ENCODE assay signal across 15 cellular contexts in the genomic region with DNA sequence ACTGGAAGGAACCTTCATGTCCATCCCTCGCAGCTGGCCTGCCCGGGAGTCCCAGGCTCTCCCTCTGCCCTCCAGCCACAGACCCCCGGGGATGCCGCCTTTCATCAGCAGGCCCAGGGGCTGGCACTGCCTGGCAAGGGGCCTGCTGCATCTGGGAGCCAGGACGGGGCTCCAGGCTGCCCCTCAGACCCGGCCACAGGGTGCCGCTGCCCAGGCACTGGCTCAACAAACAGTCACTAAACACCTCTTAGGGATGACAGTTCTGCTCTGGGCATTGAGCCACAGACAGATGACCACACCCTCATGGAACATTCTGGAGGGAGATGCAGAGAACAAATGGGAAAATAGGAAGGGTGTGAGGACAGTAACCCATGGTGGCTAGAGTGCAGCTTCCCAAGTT.
A peak's percentile ranks its signal among the peaks of the same experiment; 100 is the strongest.
DNase-seq lines count a peak whose midpoint lies in the region; ATAC-seq and TF ChIP-seq lines count a peak whose summit lies in the region.
"Had no signal": no experiment of that assay in that cellular context is flagged by ENCODE, and none has a peak within 500 bp of the region (broad histone marks: within the 10 kb centered on the region; RNA-seq: fewer than 3 reads in every experiment).

No MANE protein-coding gene starts in this region.

- ATAC-seq in heart left ventricle (peak in 2 of 4 donors; percentile 32 to 62), upper lobe of right lung (no peak)
- ATAC-seq: PC-3 had no signal

- no peaks in the 10 kb centered on the region for H3K4me1 ChIP-seq in heart left ventricle
- H3K4me1 ChIP-seq in endodermal cell (ENCODE audit: control insufficient read depth, insufficient read depth, low read length), result no peaks in the 10 kb centered on the region
- no peaks in the 10 kb centered on the region for H3K4me1 ChIP-seq in upper lobe of right lung
- no peaks in the 10 kb centered on the region for H3K4me1 ChIP-seq in PC-9 (replicated peaks; ENCODE audit: insufficient read depth)

- H3K4me2 ChIP-seq in PC-9, result no peak overlapping the region
- H3K4me2 ChIP-seq: KMS-11 had no signal

- TF ChIP-seq POLR2A in heart left ventricle (IDR thresholded peaks at IDR 0.05) (no peak), lower leg skin (IDR thresholded peaks at IDR 0.05) (no peak)

- no peak overlapping the region for H3K27ac ChIP-seq in heart left ventricle
- no peak overlapping the region for H3K27ac ChIP-seq in endodermal cell (ENCODE audit: low read depth, low read length)
- H3K27ac ChIP-seq in upper lobe of right lung, result no peak overlapping the region
- no peak overlapping the region for H3K27ac ChIP-seq in PC-9
- H3K27ac ChIP-seq: KMS-11 had no signal

- H3K9me3 Mint-ChIP-seq in endodermal cell, result no peaks in the 10 kb centered on the region

- no peak overlapping the region for H3K9ac ChIP-seq in endodermal cell (ENCODE audit: extremely low read depth, low read length, poor library complexity, severe bottlenecking)
- H3K9ac ChIP-seq: KMS-11 had no signal

- H3F3A ChIP-seq in PC-9 (ENCODE audit: insufficient read depth, low read depth), result no peaks in the 10 kb centered on the region

- no peaks in the 10 kb centered on the region for H3K79me2 ChIP-seq in PC-9 (ENCODE audit: low read depth)

- H3K36me3 ChIP-seq in heart left ventricle (no peaks in the 10 kb centered on the region), endodermal cell (ENCODE audit: control insufficient read depth, insufficient read depth, low read length) (no peaks in the 10 kb centered on the region), upper lobe of right lung (no peaks in the 10 kb centered on the region), PC-9 (ENCODE audit: low read depth) (no peaks in the 10 kb centered on the region)

- H4K20me1 ChIP-seq in PC-9 (ENCODE audit: insufficient read depth), result no peaks in the 10 kb centered on the region

- H2AFZ ChIP-seq in PC-9, result no peak overlapping the region

- H3K27me3 ChIP-seq in heart left ventricle (peaks cover 0 to 21% (median 3%) of the 10 kb centered on the region in 9 donors), endodermal cell (ENCODE audit: control insufficient read depth, insufficient read depth, low read length, poor library complexity, severe bottlenecking) (no peaks in the 10 kb centered on the region), upper lobe of right lung (peaks cover 4% of the 10 kb centered on the region), PC-9 (ENCODE audit: insufficient read depth, low read depth) (peaks cover 49% of the 10 kb centered on the region)

- no TSS peak for BruUV-seq in PC-9 (replicated peaks; lab: Mats Ljungman, UMichigan)

- no peak overlapping the region for H3K4me3 Mint-ChIP-seq in endodermal cell

- intact Hi-C loops in heart left ventricle (cut with DNase I), result no loop called here
- intact Hi-C loops in cardiac septum (cut with DNase I), result no loop called here
- intact Hi-C loops in upper lobe of right lung (cut with DNase I), result no loop called here
- intact Hi-C loops in lower leg skin (cut with DNase I; ENCODE audit: low total_unique reads), result no loop called here
- intact Hi-C loops in PC-9 (cut with micrococcal nuclease; ENCODE audit: unreplicated experiment), result no loop called here

- DNase-seq in heart left ventricle, result peak in 3 of 5 donors; percentile 2 to 38 (median 11)
- DNase-seq in cardiac septum (ENCODE audit: low spot score), result no peak
- peak; percentile 26 for DNase-seq in endodermal cell
- DNase-seq in mesenteric fat pad (ENCODE audit: low spot score), result peak; percentile 78
- peak; percentile 42 for DNase-seq in upper lobe of right lung
- no peak for DNase-seq in lower leg skin (ENCODE audit: low spot score in 2 of 2)
- no peak for DNase-seq in NCI-H1092 (lab: John Stamatoyannopoulos, UW)
- DNase-seq in PC-9, result no peak
- DNase-seq: COR-L47, EL, NCI-H1436 treated with DMSO at 0.1 percent for 48 hours, NCI-H2029 treated with DMSO at 0.1 percent for 48 hours, NCI-H748 treated with DMSO at 0.1 percent for 48 hours, PC-3 had no signal

- no peaks in the 10 kb centered on the region for H3K4me1 Mint-ChIP-seq in endodermal cell

- TF ChIP-seq CTCF in heart left ventricle (IDR thresholded peaks at IDR 0.05) (no peak), endodermal cell (conservative IDR thresholded peaks at IDR 0.05) (no peak), upper lobe of right lung (IDR thresholded peaks at IDR 0.05) (no peak), lower leg skin (IDR thresholded peaks at IDR 0.05) (no peak), PC-9 (conservative IDR thresholded peaks at IDR 0.05) (no peak)

- no peaks in the 10 kb centered on the region for H3K9me3 ChIP-seq in heart left ventricle
- H3K9me3 ChIP-seq in endodermal cell (ENCODE audit: control insufficient read depth, low read length), result no peaks in the 10 kb centered on the region
- no peaks in the 10 kb centered on the region for H3K9me3 ChIP-seq in upper lobe of right lung
- H3K9me3 ChIP-seq in PC-9 (ENCODE audit: insufficient read depth, low read depth), result no peaks in the 10 kb centered on the region

- H3K27ac Mint-ChIP-seq in endodermal cell, result no peak overlapping the region

- H3K9me2 ChIP-seq in PC-9 (ENCODE audit: insufficient read depth), result no peaks in the 10 kb centered on the region

- CTCF ChIA-PET in PC-9 (lab: Charles Lee), result no interaction called here

- no peaks in the 10 kb centered on the region for H3K36me3 Mint-ChIP-seq in endodermal cell (ENCODE audit: low read depth)

- WGBS in heart left ventricle, 4 donors, result 57 to 75% (median 65%) methylated on average over 3 to 7 of the region's 7 CpGs
- 70 to 90% methylated on average over 2 to 7 of the region's 7 CpGs for WGBS in endodermal cell (ENCODE audit: insufficient coverage in 1 of 2, insufficient read length in 1 of 2), 2 experiments
- WGBS in lower leg skin, 2 donors, result 59 to 72% methylated on average over 5 to 7 of the region's 7 CpGs

- H3K4me3 ChIP-seq in heart left ventricle (no peak overlapping the region), endodermal cell (ENCODE audit: low read length) (no peak overlapping the region), upper lobe of right lung (no peak overlapping the region), lower leg skin (ENCODE audit: low read depth, poor library complexity, severe bottlenecking) (no peak overlapping the region), PC-9 (no peak overlapping the region)

- POLR2A ChIA-PET in PC-9 (lab: Charles Lee; ENCODE audit: unreplicated experiment), result no interaction called here

- no peaks in the 10 kb centered on the region for H3K27me3 Mint-ChIP-seq in endodermal cell (ENCODE audit: insufficient read depth)

Comparison
In these comparisons a context has a peak if more than half of its experiments do, and no peak if none do; other contexts are left out.
1. DNase-seq: peak in heart left ventricle (3 of 5), endodermal cell (single experiment), mesenteric fat pad (single experiment) and upper lobe of right lung (single experiment); none in cardiac septum (single experiment), lower leg skin (0 of 2), NCI-H1092 (single experiment) and PC-9 (0 of 2).